23 cellular contexts compared by ENCODE assay signal in the genomic region with DNA sequence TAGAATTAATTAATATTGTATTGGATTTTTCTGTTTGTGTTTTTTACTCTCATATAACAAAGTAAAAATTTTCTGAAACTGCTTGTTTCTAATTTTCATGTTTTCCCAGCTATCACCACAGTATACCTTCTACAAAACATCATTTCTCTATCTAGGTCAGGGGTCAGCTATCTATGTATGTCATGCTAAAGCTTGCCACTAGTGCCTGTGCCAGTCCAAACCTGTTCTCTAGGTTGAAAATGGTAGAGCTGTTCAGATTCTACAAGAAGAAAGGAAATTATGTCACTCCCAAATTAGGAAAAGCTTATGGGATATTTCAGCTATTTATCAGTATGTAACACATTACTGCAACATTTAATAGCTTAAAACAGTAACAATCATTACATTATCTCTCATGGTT. TPM values are rescaled to one million over a fixed set of nuclear protein-coding genes. Genes with fewer than 3 reads are reported as not detected.
DNase-seq lines count a peak whose midpoint lies in the region; ATAC-seq, FAIRE-seq and TF ChIP-seq lines count a peak whose summit lies in the region.
"Had no signal": no experiment of that assay in that cellular context is flagged by ENCODE, and none has a peak within 500 bp of the region (broad histone marks: within the 10 kb centered on the region; RNA-seq: fewer than 3 reads in every experiment).

No MANE protein-coding gene starts in this region.

- H3K4me2 ChIP-seq in K562 (ENCODE audit: insufficient read depth, low read length) (no peak overlapping the region), keratinocyte (ENCODE audit: control insufficient read depth, extremely low read depth, insufficient read depth, low read depth, low read length) (no peak overlapping the region), neuronal stem cell (ENCODE audit: insufficient read depth, low read length, poor library complexity, severe bottlenecking) (no peak overlapping the region)

- no peaks in the 10 kb centered on the region for H3K36me3 Mint-ChIP-seq in Caco-2 (ENCODE audit: insufficient read depth, unreplicated experiment)

- H3K27ac Mint-ChIP-seq in Caco-2 (ENCODE audit: unreplicated experiment) = peak overlapping the region; percentile 13
- H3K27ac Mint-ChIP-seq: CD4-positive, alpha-beta T cell had no signal

- H3K4me1 ChIP-seq in Caco-2 (peaks cover 47% of the 10 kb centered on the region), K562 (replicated peaks in 1 of 2; ENCODE audit: control insufficient read depth in 2 of 2, insufficient read depth in 2 of 2, low read length in 2 of 2) (peaks cover 2 to 4% of the 10 kb centered on the region in 2 experiments; a peak in 4 of 5 replicates), keratinocyte (ENCODE audit: control insufficient read depth, extremely low read depth, insufficient read depth, low read length) (peaks cover 13% of the 10 kb centered on the region), adrenal gland (replicated peaks in 1 of 2) (peaks cover 3 to 5% of the 10 kb centered on the region in 2 donors), neuronal stem cell (ENCODE audit: control insufficient read depth in 2 of 2, insufficient read depth in 1 of 2, low read depth in 1 of 2, low read length in 2 of 2) (no peaks in the 10 kb centered on the region)

- no peak overlapping the region for H3K9ac ChIP-seq in K562 (ENCODE audit: insufficient read depth in 1 of 2, low read depth in 2 of 2, low read length in 2 of 2)
- no peak overlapping the region for H3K9ac ChIP-seq in keratinocyte (ENCODE audit: control insufficient read depth, extremely low read depth, insufficient read depth, low read length)
- H3K9ac ChIP-seq in neuronal stem cell (ENCODE audit: low read depth, low read length, poor library complexity) = no peak overlapping the region
- H3K9ac ChIP-seq: BLaER1 treated with 17β-estradiol and CSF1 and Interleukin-3, amounts not matched to agents 10 nM and 100 nM had no signal

- DNase-seq in Caco-2 = no peak
- peak; percentile 20 for DNase-seq in RPMI8226
- no peak for DNase-seq in K562 (ENCODE audit: extremely low read depth in 1 of 4, low spot score in 3 of 4)
- no peak for DNase-seq in keratinocyte (ENCODE audit: low read depth, low spot score)
- DNase-seq in ACHN = no peak
- DNase-seq in adrenal gland = no peak
- DNase-seq in neuronal stem cell (ENCODE audit: low spot score) = no peak
- DNase-seq: AML-193; CD4-positive, alpha-beta T cell; DMS79 treated with DMSO at 0.1 percent for 48 hours; GF-D8; Karpas-422; MV-4-11; NCI-H1105; NCI-H1436 treated with DMSO at 0.1 percent for 48 hours; NCI-H187 treated with DMSO at 0.1 percent for 48 hours; NCI-H2107; NCI-H69; SIG-M5; SW 1271 had no signal

- H3K27me3 Mint-ChIP-seq in Caco-2 (ENCODE audit: insufficient read depth, unreplicated experiment) = no peaks in the 10 kb centered on the region

- H2AK5ac ChIP-seq in neuronal stem cell (ENCODE audit: low read depth, low read length) = no peak overlapping the region

- no peak overlapping the region for H2BK120ac ChIP-seq in neuronal stem cell (ENCODE audit: low read depth, low read length)

- no peak overlapping the region for H3K18ac ChIP-seq in neuronal stem cell (ENCODE audit: low read length)

- H3K27me3 ChIP-seq in Caco-2 (replicated peaks; ENCODE audit: control insufficient read depth, insufficient read depth, low read length) (no peaks in the 10 kb centered on the region), K562 (ENCODE audit: control insufficient read depth in 2 of 2, insufficient read depth in 2 of 2, low read length in 2 of 2) (no peaks in the 10 kb centered on the region), keratinocyte (ENCODE audit: control insufficient read depth, extremely low read depth, insufficient read depth, low read length) (no peaks in the 10 kb centered on the region), adrenal gland (no peaks in the 10 kb centered on the region), neuronal stem cell (ENCODE audit: control insufficient read depth in 3 of 3, insufficient read depth in 3 of 3, low read depth in 1 of 3, low read length in 3 of 3) (peaks cover 0 to 5% (median 0%) of the 10 kb centered on the region in 3 experiments)

- H3K9me3 ChIP-seq in Caco-2 (no peaks in the 10 kb centered on the region), K562 (replicated peaks; ENCODE audit: control insufficient read depth, insufficient read depth, low read depth, low read length) (no peaks in the 10 kb centered on the region), keratinocyte (ENCODE audit: control insufficient read depth, low read depth, low read length) (no peaks in the 10 kb centered on the region), adrenal gland (replicated peaks in 1 of 3) (no peaks in the 10 kb centered on the region), neuronal stem cell (replicated peaks in 1 of 2; ENCODE audit: control insufficient read depth in 2 of 2, insufficient read depth in 1 of 2, low read depth in 1 of 2, low read length in 2 of 2) (no peaks in the 10 kb centered on the region)
- H3K9me3 ChIP-seq: BLaER1 treated with 17β-estradiol and CSF1 and Interleukin-3, amounts not matched to agents 10 nM and 100 nM had no signal

- POLR2A ChIA-PET in Caco-2 (lab: Charles Lee) = interaction anchor here (0.6 kb wide), 1 partner anchor 190 kb away, joined by 3 read pairs; no protein-coding TSS in a partner anchor
- POLR2A ChIA-PET in K562 (lab: Yijun Ruan, JAX) = interaction anchor here (0.7 to 1.2 kb wide), 3 partner anchors 13 to 23 kb away, joined by 3 to 4 read pairs (median 3); no protein-coding TSS in a partner anchor

- TF ChIP-seq CTCF in Caco-2 (IDR thresholded peaks at IDR 0.05; ENCODE audit: insufficient read depth in 1 of 2, low read depth in 1 of 2, low read length in 1 of 2, severe bottlenecking in 1 of 2, unreplicated experiment in 1 of 2) (no peak), K562 (IDR thresholded peaks at IDR 0.05 in 2 of 3, conservative IDR thresholded peaks at IDR 0.05 in 1 of 3; ENCODE audit: insufficient read depth in 2 of 3, low read depth in 1 of 3, low read length in 3 of 3) (no peak), keratinocyte (optimal IDR thresholded peaks at IDR 0.05 in 1 of 3, IDR thresholded peaks at IDR 0.05 in 1 of 3, conservative IDR thresholded peaks at IDR 0.05 in 1 of 3; ENCODE audit: extremely low read depth in 1 of 3, insufficient read depth in 2 of 3, low read length in 3 of 3) (peak in 1 of 3 experiments; percentile 12), adrenal gland (IDR thresholded peaks at IDR 0.05) (no peak)

- H3K4me3 Mint-ChIP-seq in Caco-2 (ENCODE audit: unreplicated experiment) = no peak overlapping the region
- H3K4me3 Mint-ChIP-seq: CD4-positive, alpha-beta T cell had no signal

- BruUV-seq in Caco-2 (replicated peaks; lab: Mats Ljungman, UMichigan) (no TSS peak), K562 (replicated peaks; lab: Mats Ljungman, UMichigan) (no TSS peak)

- FAIRE-seq in K562 (lab: Jason Lieb, UNC) (no peak), keratinocyte (lab: Jason Lieb, UNC) (no peak)
- FAIRE-seq: GM12891 had no signal

- dilution Hi-C loops in keratinocyte (cut with MboI; ENCODE audit: extremely low pct_ligation_motif_present, low sequenced_read_pairs) = no loop called here

- no peak overlapping the region for H3K4me3 ChIP-seq in Caco-2 (ENCODE audit: low read depth, low read length)
- no peak overlapping the region for H3K4me3 ChIP-seq in K562
- no peak overlapping the region for H3K4me3 ChIP-seq in keratinocyte (ENCODE audit: control insufficient read depth in 2 of 3, extremely low read depth in 1 of 3, insufficient read depth in 2 of 3, low read depth in 1 of 3, low read length in 3 of 3)
- H3K4me3 ChIP-seq in adrenal gland = no peak overlapping the region
- H3K4me3 ChIP-seq in neuronal stem cell (ENCODE audit: low read length in 2 of 2) = no peak overlapping the region
- H3K4me3 ChIP-seq: BLaER1 treated with 17β-estradiol and CSF1 and Interleukin-3, amounts not matched to agents 10 nM and 100 nM; SK-N-MC had no signal

- H2BK5ac ChIP-seq in neuronal stem cell (ENCODE audit: low read length) = no peak overlapping the region

- H3K23ac ChIP-seq in neuronal stem cell (ENCODE audit: low read depth, low read length, poor library complexity) = no peak overlapping the region

- H3K4ac ChIP-seq in neuronal stem cell (ENCODE audit: low read length) = no peak overlapping the region

- H2BK12ac ChIP-seq in neuronal stem cell (ENCODE audit: low read length) = no peak overlapping the region

- intact Hi-C loops in Caco-2 (cut with micrococcal nuclease; ENCODE audit: unreplicated experiment) (no loop called here), K562 (cut with micrococcal nuclease) (no loop called here), adrenal gland (cut with DNase I) (no loop called here)

- H3K36me3 ChIP-seq in Caco-2 (ENCODE audit: control insufficient read depth, insufficient read depth, low read length) (no peaks in the 10 kb centered on the region), K562 (ENCODE audit: control insufficient read depth, insufficient read depth, low read length) (no peaks in the 10 kb centered on the region), keratinocyte (ENCODE audit: control insufficient read depth in 2 of 2, extremely low read depth in 1 of 2, insufficient read depth in 2 of 2, low read length in 2 of 2) (no peaks in the 10 kb centered on the region), adrenal gland (replicated peaks in 1 of 2) (no peaks in the 10 kb centered on the region), neuronal stem cell (replicated peaks in 1 of 2; ENCODE audit: control insufficient read depth in 2 of 2, insufficient read depth in 2 of 2, low read length in 2 of 2) (no peaks in the 10 kb centered on the region)
- H3K36me3 ChIP-seq: BLaER1 treated with 17β-estradiol and CSF1 and Interleukin-3, amounts not matched to agents 10 nM and 100 nM had no signal

- ATAC-seq in K562 = peak; percentile 64

- H4K20me1 ChIP-seq in K562 (replicated peaks; ENCODE audit: control insufficient read depth, insufficient read depth, low read length) (no peaks in the 10 kb centered on the region), keratinocyte (ENCODE audit: control insufficient read depth, extremely low read depth, insufficient read depth, low read length) (no peaks in the 10 kb centered on the region)
- H4K20me1 ChIP-seq: BLaER1 treated with 17β-estradiol and CSF1 and Interleukin-3, amounts not matched to agents 10 nM and 100 nM had no signal

- no peak for TF ChIP-seq RAD21 in K562 (CRISPR knock-in tag; conservative IDR thresholded peaks at IDR 0.05 in 1 of 2, IDR thresholded peaks at IDR 0.05 in 1 of 2)

- H3K79me1 ChIP-seq in neuronal stem cell (ENCODE audit: low read depth, low read length) = no peaks in the 10 kb centered on the region

- H3K27ac ChIP-seq in K562 (ENCODE audit: extremely low read depth, low read depth, low read length) (no peak overlapping the region), keratinocyte (ENCODE audit: control insufficient read depth, insufficient read depth, low read length) (no peak overlapping the region), adrenal gland (no peak overlapping the region), neuronal stem cell (replicated peaks; ENCODE audit: low read length) (no peak overlapping the region)
- H3K27ac ChIP-seq: BLaER1 treated with 17β-estradiol and CSF1 and Interleukin-3, amounts not matched to agents 10 nM and 100 nM; SK-N-MC had no signal

- in situ Hi-C loops in K562 (cut with MboI) (no loop called here), ACHN (cut with HindIII; ENCODE audit: low pct_ligation_motif_present, low pct_unique_long_range_greater_than_20kb, low sequenced_read_pairs) (no loop called here)

- H2AFZ ChIP-seq in K562 (ENCODE audit: low read depth, low read length) (no peak overlapping the region), keratinocyte (ENCODE audit: control insufficient read depth, low read length) (peak overlapping the region; percentile 22), neuronal stem cell (ENCODE audit: low read length) (no peak overlapping the region)

- H3K9me1 ChIP-seq in K562 (ENCODE audit: control insufficient read depth, insufficient read depth, low read length) (no peaks in the 10 kb centered on the region), keratinocyte (ENCODE audit: control insufficient read depth, extremely low read depth, insufficient read depth, low read length) (no peaks in the 10 kb centered on the region)

- no peak overlapping the region for H3K14ac ChIP-seq in neuronal stem cell (ENCODE audit: low read length)

- H3K79me2 ChIP-seq in K562 (ENCODE audit: control insufficient read depth, insufficient read depth, low read length) (no peaks in the 10 kb centered on the region), keratinocyte (ENCODE audit: control insufficient read depth, insufficient read depth, low read length) (no peaks in the 10 kb centered on the region)

- TF ChIP-seq EP300 in K562 (IDR thresholded peaks at IDR 0.05; ENCODE audit: low read length) = no peak

- H4K8ac ChIP-seq in neuronal stem cell (ENCODE audit: low read depth, low read length) = no peak overlapping the region

- CTCF ChIA-PET in Caco-2 (lab: Charles Lee) = interaction anchor here (1.0 kb wide), 1 partner anchor 76 kb away, joined by 6 read pairs; a partner anchor contains a TSS
- CTCF ChIA-PET in K562 (lab: Yijun Ruan, JAX; ENCODE audit: low intra/inter-chr PET ratio) = no interaction called here

- peaks cover 13% of the 10 kb centered on the region for H3K4me1 Mint-ChIP-seq in Caco-2 (ENCODE audit: low read depth, unreplicated experiment)

- TF ChIP-seq POLR2A in K562 (conservative IDR thresholded peaks at IDR 0.05) (no peak), adrenal gland (IDR thresholded peaks at IDR 0.05) (no peak)

- no peak overlapping the region for H2BK15ac ChIP-seq in neuronal stem cell (ENCODE audit: low read length)

- no peaks in the 10 kb centered on the region for H3K9me3 Mint-ChIP-seq in Caco-2 (ENCODE audit: unreplicated experiment)
- H3K9me3 Mint-ChIP-seq: CD4-positive, alpha-beta T cell had no signal

- H4K91ac ChIP-seq in neuronal stem cell (ENCODE audit: low read depth, low read length, poor library complexity) = no peak overlapping the region

RNA-seq across cellular contexts. Expression of a gene that starts 5.8 kb away (rescaled TPM):
- 121 and 131 TPM in 2 replicates for total RNA-seq in Caco-2 (2022)
- 5.8 and 16.1 TPM in 2 replicates for total RNA-seq in K562 (2011; cell fraction: chromatin; rRNA removed; ENCODE audit: low replicate concordance)
- total RNA-seq in K562 (2011; cell fraction: nucleolus; rRNA removed) = 2.7 and 3.7 TPM in 2 replicates
- total RNA-seq in K562 (2011; cell fraction: nucleoplasm; rRNA removed) = 5.9 and 8.2 TPM in 2 replicates
- total RNA-seq in K562 (2014; rRNA removed) = 4.0 and 4.8 TPM in 2 replicates
- 9.5 and 11.7 TPM in 2 replicates for total RNA-seq in K562 (2014; rRNA removed; fragmentation: Illumina TruSeq; extraction: Trizol)
- total RNA-seq in K562 (2015; rRNA removed; fragmentation: Illumina TruSeq; extraction: Trizol) = 5.4 and 5.5 TPM in 2 replicates
- 10.0 and 10.4 TPM in 2 replicates for total RNA-seq in K562 (2021)
- 5.1 and 6.9 TPM in 2 replicates for polyA plus RNA-seq in K562 (2011; rRNA removed)
- polyA plus RNA-seq in K562 (2011; cell fraction: cytosol; rRNA removed) = 1.6 and 3.2 TPM in 2 replicates
- polyA plus RNA-seq in K562 (2011; cell fraction: nucleus; rRNA removed) = 5.1 and 6.5 TPM in 2 replicates
- 7.7 and 7.8 TPM in 2 replicates for polyA plus RNA-seq in K562 (2012)
- polyA plus RNA-seq in K562 (2014; fragmentation: Illumina TruSeq; extraction: Trizol) = 9.6 and 10.3 TPM in 2 replicates
- polyA plus RNA-seq in K562 (2014; fragmentation: Nextera tagmentation; extraction: Ambion mirVana) = 1 to 10 TPM; 3.2 to 3.7 TPM
- 3.1 and 4.2 TPM in 2 replicates for polyA plus RNA-seq in K562 (2014; rRNA removed)
- 7.1 and 8.7 TPM in 2 replicates for polyA minus RNA-seq in K562 (2011; rRNA and poly(A)+ RNA removed)
- polyA minus RNA-seq in K562 (2011; cell fraction: cytosol; rRNA and poly(A)+ RNA removed) = 5.3 and 7.0 TPM in 2 replicates
- 3.6 and 5.0 TPM in 2 replicates for polyA minus RNA-seq in K562 (2011; cell fraction: nucleus; rRNA and poly(A)+ RNA removed)
- polyA plus RNA-seq in keratinocyte = 16.7 to 31.5 TPM (median 27.7 TPM) in 3 replicates
- 29.2 TPM for polyA plus RNA-seq in keratinocyte (2011; ENCODE audit: low read depth)
- 26.6 and 45.4 TPM in 2 replicates for polyA plus RNA-seq in keratinocyte (2011; cell fraction: cytosol; rRNA removed)
- polyA plus RNA-seq in keratinocyte (2011; cell fraction: nucleus; rRNA removed) = 23.5 and 30.2 TPM in 2 replicates
- polyA plus RNA-seq in keratinocyte (2012; ENCODE audit: low replicate concordance) = 20.7 and 39.3 TPM in 2 replicates
- polyA minus RNA-seq in keratinocyte = 13.0 to 28.7 TPM (median 14.8 TPM) in 3 replicates
- polyA minus RNA-seq in keratinocyte (2011; cell fraction: cytosol; rRNA and poly(A)+ RNA removed) = 21.9 TPM
- 12.8 and 24.7 TPM in 2 replicates for polyA minus RNA-seq in keratinocyte (2011; cell fraction: nucleus; rRNA and poly(A)+ RNA removed)
- total RNA-seq in adrenal gland = 10 to 100 TPM; 54.4 to 86.8 (median 64.9) TPM
- polyA plus RNA-seq in adrenal gland = 100 to 1,000 TPM in 1 of 3 donors, 10 to 100 TPM in 2; 19.9 to 145 (median 26.4) TPM
- polyA plus RNA-seq in neuronal stem cell (2013, experiment 1 of 2) = 2.8 TPM
- polyA plus RNA-seq in neuronal stem cell (2013, experiment 2 of 2) = 2.9 TPM
- total RNA-seq: CD4-positive, alpha-beta T cell had no signal
